Comparison of ENCODE assay signal across 15 cellular contexts in genomic region chr4:156692016-156692415, GRCh38.
"Had no signal": no experiment of that assay in that cellular context is flagged by ENCODE, and none has a peak within 500 bp of the region (broad histone marks: within the 10 kb centered on the region; RNA-seq: fewer than 3 reads in every experiment).

No MANE protein-coding gene starts in this region.

- H3K36me3 ChIP-seq: neutrophil, thoracic aorta, transverse colon had no signal

- H3K27ac Mint-ChIP-seq: dendritic cell treated with granulocyte-macrophage colony-stimulating factor and Interleukin-4, amounts not matched to agents 40 ng/mL and 50 ng/mL, for 4 days; mesothelial cell of epicardium; natural killer cell; stimulated activated naive B cell treated with anti-CD40 and anti-IgM and Interleukin-4, amounts not matched to agents 10 μg/mL and 1 μg/mL and 100 μg/mL, for 72 hours; stimulated activated naive CD8-positive, alpha-beta T cell treated with anti-CD3 and anti-CD28 coated beads, Interleukin-15, amount 100 ng/mL, for 72 hours had no signal

- H3K4me3 ChIP-seq: skin epidermis, thoracic aorta, transverse colon had no signal

- H3K4me1 Mint-ChIP-seq: natural killer cell; stimulated activated naive B cell treated with anti-CD40 and anti-IgM and Interleukin-4, amounts not matched to agents 10 μg/mL and 1 μg/mL and 100 μg/mL, for 72 hours; stimulated activated naive CD8-positive, alpha-beta T cell treated with anti-CD3 and anti-CD28 coated beads, Interleukin-15, amount 100 ng/mL, for 72 hours had no signal

- ATAC-seq: foreskin keratinocyte; natural killer cell; sciatic nerve; stimulated activated naive B cell treated with anti-CD40 and anti-IgM and Interleukin-4, amounts not matched to agents 10 μg/mL and 1 μg/mL and 100 μg/mL, for 72 hours; stimulated activated naive CD8-positive, alpha-beta T cell treated with anti-CD3 and anti-CD28 coated beads, Interleukin-15, amount 100 ng/mL, for 72 hours had no signal

- H3K27me3 Mint-ChIP-seq: dendritic cell treated with granulocyte-macrophage colony-stimulating factor and Interleukin-4, amounts not matched to agents 40 ng/mL and 50 ng/mL, for 4 days; stimulated activated naive B cell treated with anti-CD40 and anti-IgM and Interleukin-4, amounts not matched to agents 10 μg/mL and 1 μg/mL and 100 μg/mL, for 72 hours; stimulated activated naive CD8-positive, alpha-beta T cell treated with anti-CD3 and anti-CD28 coated beads, Interleukin-15, amount 100 ng/mL, for 72 hours had no signal

- H3K36me3 Mint-ChIP-seq: mesothelial cell of epicardium; natural killer cell; stimulated activated naive B cell treated with anti-CD40 and anti-IgM and Interleukin-4, amounts not matched to agents 10 μg/mL and 1 μg/mL and 100 μg/mL, for 72 hours had no signal

- H3K9me3 ChIP-seq: neutrophil, thoracic aorta, transverse colon had no signal

- DNase-seq: erythroblast; foreskin keratinocyte; kidney glomerular epithelial cell; natural killer cell; stimulated activated CD4-positive, alpha-beta T cell treated with anti-CD3 and anti-CD28 coated beads, Interleukin-2, amount 100 ng/mL, for 24 hours; stimulated activated CD4-positive, alpha-beta T cell treated with anti-CD3 and anti-CD28 coated beads, Interleukin-4, amount 100 ng/mL, for 4 hours; stimulated activated naive B cell treated with anti-CD40 and anti-IgM and Interleukin-4, amounts not matched to agents 10 μg/mL and 1 μg/mL and 100 μg/mL, for 72 hours; stimulated activated naive CD8-positive, alpha-beta T cell treated with anti-CD3 and anti-CD28 coated beads, Interleukin-15, amount 100 ng/mL, for 72 hours; transverse colon had no signal

- H3K9me3 Mint-ChIP-seq: dendritic cell treated with granulocyte-macrophage colony-stimulating factor and Interleukin-4, amounts not matched to agents 40 ng/mL and 50 ng/mL, for 4 days; mesothelial cell of epicardium; stimulated activated naive B cell treated with anti-CD40 and anti-IgM and Interleukin-4, amounts not matched to agents 10 μg/mL and 1 μg/mL and 100 μg/mL, for 72 hours had no signal

- H3K4me3 Mint-ChIP-seq: dendritic cell treated with granulocyte-macrophage colony-stimulating factor and Interleukin-4, amounts not matched to agents 40 ng/mL and 50 ng/mL, for 4 days; mesothelial cell of epicardium; natural killer cell; stimulated activated naive B cell treated with anti-CD40 and anti-IgM and Interleukin-4, amounts not matched to agents 10 μg/mL and 1 μg/mL and 100 μg/mL, for 72 hours; stimulated activated naive CD8-positive, alpha-beta T cell treated with anti-CD3 and anti-CD28 coated beads, Interleukin-15, amount 100 ng/mL, for 72 hours had no signal

- H3K4me1 ChIP-seq: foreskin keratinocyte had no signal

- H3K27ac ChIP-seq: foreskin keratinocyte, neutrophil, skin epidermis, thoracic aorta, transverse colon had no signal

- H3K27me3 ChIP-seq: foreskin keratinocyte, neutrophil, transverse colon had no signal
